In genomic region chr11:45802531-45803317, GRCh38 we compare ENCODE assay signal across 1 cellular context.
TF ChIP-seq lines count a peak whose summit lies in the region.

No MANE protein-coding gene starts in this region.

TF ChIP-seq in K562, 482 proteins besides CTCF, POLR2A, EP300 and RAD21:
- TF ChIP-seq ASH1L (IDR thresholded peaks at IDR 0.05; ENCODE audit: borderline replicate concordance, low read depth, partially characterized antibody) (no peak), PHB (CRISPR knock-in tag; IDR thresholded peaks at IDR 0.05) (no peak), ZNF316 (IDR thresholded peaks at IDR 0.05) (no peak), PML (IDR thresholded peaks at IDR 0.05; ENCODE audit: low read length) (no peak), ZNF436 (CRISPR knock-in tag; IDR thresholded peaks at IDR 0.05) (no peak), MBD1 (CRISPR knock-in tag; IDR thresholded peaks at IDR 0.05) (no peak), ZBTB8A (IDR thresholded peaks at IDR 0.05; ENCODE audit: partially characterized antibody) (no peak), XRCC3 (IDR thresholded peaks at IDR 0.05) (no peak)
- TF ChIP-seq, protein P1, sequence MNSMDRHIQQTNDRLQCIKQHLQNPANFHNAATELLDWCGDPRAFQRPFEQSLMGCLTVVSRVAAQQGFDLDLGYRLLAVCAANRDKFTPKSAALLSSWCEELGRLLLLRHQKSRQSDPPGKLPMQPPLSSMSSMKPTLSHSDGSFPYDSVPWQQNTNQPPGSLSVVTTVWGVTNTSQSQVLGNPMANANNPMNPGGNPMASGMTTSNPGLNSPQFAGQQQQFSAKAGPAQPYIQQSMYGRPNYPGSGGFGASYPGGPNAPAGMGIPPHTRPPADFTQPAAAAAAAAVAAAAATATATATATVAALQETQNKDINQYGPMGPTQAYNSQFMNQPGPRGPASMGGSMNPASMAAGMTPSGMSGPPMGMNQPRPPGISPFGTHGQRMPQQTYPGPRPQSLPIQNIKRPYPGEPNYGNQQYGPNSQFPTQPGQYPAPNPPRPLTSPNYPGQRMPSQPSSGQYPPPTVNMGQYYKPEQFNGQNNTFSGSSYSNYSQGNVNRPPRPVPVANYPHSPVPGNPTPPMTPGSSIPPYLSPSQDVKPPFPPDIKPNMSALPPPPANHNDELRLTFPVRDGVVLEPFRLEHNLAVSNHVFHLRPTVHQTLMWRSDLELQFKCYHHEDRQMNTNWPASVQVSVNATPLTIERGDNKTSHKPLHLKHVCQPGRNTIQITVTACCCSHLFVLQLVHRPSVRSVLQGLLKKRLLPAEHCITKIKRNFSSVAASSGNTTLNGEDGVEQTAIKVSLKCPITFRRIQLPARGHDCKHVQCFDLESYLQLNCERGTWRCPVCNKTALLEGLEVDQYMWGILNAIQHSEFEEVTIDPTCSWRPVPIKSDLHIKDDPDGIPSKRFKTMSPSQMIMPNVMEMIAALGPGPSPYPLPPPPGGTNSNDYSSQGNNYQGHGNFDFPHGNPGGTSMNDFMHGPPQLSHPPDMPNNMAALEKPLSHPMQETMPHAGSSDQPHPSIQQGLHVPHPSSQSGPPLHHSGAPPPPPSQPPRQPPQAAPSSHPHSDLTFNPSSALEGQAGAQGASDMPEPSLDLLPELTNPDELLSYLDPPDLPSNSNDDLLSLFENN (IDR thresholded peaks at IDR 0.05; ENCODE audit: low read depth in 2 of 2, low read length in 2 of 2): no peak
